ENCODE assay signal across 1 cellular context in genomic region chr14:58315606-58316005, GRCh38.
TF ChIP-seq lines count a peak whose summit lies in the region.

No MANE protein-coding gene starts in this region.

TF ChIP-seq in IMR-90, 13 proteins besides CTCF, POLR2A, EP300 and RAD21:
- TF ChIP-seq FOS (IDR thresholded peaks at IDR 0.05; ENCODE audit: low read depth, low read length): no peak
- no peak for TF ChIP-seq USF2 (IDR thresholded peaks at IDR 0.05; ENCODE audit: low read depth, low read length)
- no peak for TF ChIP-seq NFE2L2 (IDR thresholded peaks at IDR 0.05; ENCODE audit: low read depth, low read length)
- no peak for TF ChIP-seq CHD1 (IDR thresholded peaks at IDR 0.05; ENCODE audit: low read depth, low read length)
- TF ChIP-seq CEBPB (IDR thresholded peaks at IDR 0.05; ENCODE audit: low read depth, low read length): no peak
- TF ChIP-seq BHLHE40 (IDR thresholded peaks at IDR 0.05; ENCODE audit: low read depth, low read length): no peak
- TF ChIP-seq SMC3 (IDR thresholded peaks at IDR 0.05; ENCODE audit: low read depth, low read length): no peak
